Comparison of ENCODE assay signal across 23 cellular contexts in genomic region chr10:30354669-30355068, GRCh38. TPM values are rescaled to one million over a fixed set of nuclear protein-coding genes. Genes with fewer than 3 reads are reported as not detected.
DNase-seq lines count a peak whose midpoint lies in the region; ATAC-seq, FAIRE-seq and TF ChIP-seq lines count a peak whose summit lies in the region.
"Had no signal": no experiment of that assay in that cellular context is flagged by ENCODE, and none has a peak within 500 bp of the region (broad histone marks: within the 10 kb centered on the region; RNA-seq: fewer than 3 reads in every experiment).

No MANE protein-coding gene starts in this region.

- no peaks in the 10 kb centered on the region for H4K20me1 ChIP-seq in IMR-90 (ENCODE audit: insufficient read depth, low read length)
- no peaks in the 10 kb centered on the region for H4K20me1 ChIP-seq in K562 (replicated peaks; ENCODE audit: control insufficient read depth, insufficient read depth, low read length)
- H4K20me1 ChIP-seq in GM23248 (ENCODE audit: insufficient read depth) = no peaks in the 10 kb centered on the region
- H4K20me1 ChIP-seq: BLaER1 had no signal

- intact Hi-C loops in IMR-90 (cut with micrococcal nuclease) = no loop called here
- intact Hi-C loops in K562 (cut with micrococcal nuclease) = no loop called here

- no peak overlapping the region for H4K91ac ChIP-seq in IMR-90 (ENCODE audit: insufficient read depth, low read depth, low read length)

- no peak overlapping the region for H3K23ac ChIP-seq in IMR-90 (ENCODE audit: low read depth, low read length)

- H3K4me3 Mint-ChIP-seq in stimulated activated effector memory CD8-positive, alpha-beta T cell treated with anti-CD3 and anti-CD28 coated beads, Interleukin-12 subunit alpha, Interleukin-12 subunit beta, amount 100 ng/mL, for 72 hours = no peak overlapping the region
- H3K4me3 Mint-ChIP-seq: CD14-positive monocyte; CD4-positive, alpha-beta T cell; CD8-positive, alpha-beta T cell had no signal

- H3K9me3 Mint-ChIP-seq in stimulated activated effector memory CD8-positive, alpha-beta T cell treated with anti-CD3 and anti-CD28 coated beads, Interleukin-12 subunit alpha, Interleukin-12 subunit beta, amount 100 ng/mL, for 72 hours = no peaks in the 10 kb centered on the region
- H3K9me3 Mint-ChIP-seq: CD14-positive monocyte; CD4-positive, alpha-beta T cell; CD8-positive, alpha-beta T cell had no signal

- CTCF ChIA-PET in HEK293 (lab: Yijun Ruan, JAX) = interaction anchor here (0.7 kb wide), 1 partner anchor 8 kb away, joined by 3 read pairs; no protein-coding TSS in a partner anchor
- CTCF ChIA-PET in IMR-90 (lab: Yijun Ruan, JAX) = no interaction called here
- CTCF ChIA-PET in K562 (lab: Yijun Ruan, JAX; ENCODE audit: low intra/inter-chr PET ratio) = no interaction called here

- H3K9ac ChIP-seq in IMR-90 (ENCODE audit: low read depth, low read length) (no peak overlapping the region), K562 (ENCODE audit: insufficient read depth in 1 of 2, low read depth in 2 of 2, low read length in 2 of 2) (no peak overlapping the region), GM23248 (no peak overlapping the region)
- H3K9ac ChIP-seq: BLaER1 had no signal

- 0 out of 3 replicates have a peak overlapping the region, but pooled peaks have one; percentile 42 for H2BK15ac ChIP-seq in IMR-90 (ENCODE audit: low read depth, low read length)

- H2AK9ac ChIP-seq in IMR-90 (replicated peaks; ENCODE audit: low read depth, low read length, poor library complexity) = no peak overlapping the region

- no peak for DNase-seq in IMR-90
- no peak for DNase-seq in K562 (ENCODE audit: extremely low read depth in 1 of 4, low spot score in 3 of 4)
- no peak for DNase-seq in OCI-M2 (lab: John Stamatoyannopoulos, UW; ENCODE audit: unreplicated experiment)
- no peak for DNase-seq in GM23248
- DNase-seq in stimulated activated effector memory CD8-positive, alpha-beta T cell treated with anti-CD3 and anti-CD28 coated beads, Interleukin-12 subunit alpha, Interleukin-12 subunit beta, amount 100 ng/mL, for 72 hours (ENCODE audit: low spot score in 2 of 2) = no peak
- DNase-seq: 8988T; ACHN; BE2C; C1 segment of cervical spinal cord; Caco-2; Calu3; CD4-positive, alpha-beta T cell; CD8-positive, alpha-beta T cell; DMS79 treated with DMSO at 0.1 percent for 48 hours; GF-D8 had no signal

- TF ChIP-seq CTCF in HEK293 (tag by site-specific recombination; IDR thresholded peaks at IDR 0.05) (no peak), IMR-90 (conservative IDR thresholded peaks at IDR 0.05; ENCODE audit: low read depth, low read length) (no peak), K562 (IDR thresholded peaks at IDR 0.05 in 2 of 3, conservative IDR thresholded peaks at IDR 0.05 in 1 of 3; ENCODE audit: insufficient read depth in 2 of 3, low read depth in 1 of 3, low read length in 3 of 3) (no peak)

- no peak for TF ChIP-seq RAD21 in IMR-90 (IDR thresholded peaks at IDR 0.05; ENCODE audit: low read length)
- TF ChIP-seq RAD21 in K562 (CRISPR knock-in tag; conservative IDR thresholded peaks at IDR 0.05 in 1 of 2, IDR thresholded peaks at IDR 0.05 in 1 of 2) = no peak

- no peaks in the 10 kb centered on the region for H3K27me3 ChIP-seq in IMR-90 (ENCODE audit: control insufficient read depth, insufficient read depth, low read length)
- H3K27me3 ChIP-seq in K562 (ENCODE audit: control insufficient read depth in 2 of 2, insufficient read depth in 2 of 2, low read length in 2 of 2) = peaks cover 0 to 10% of the 10 kb centered on the region in 2 experiments; a peak in 1 of 5 replicates
- H3K27me3 ChIP-seq in GM23248 (replicated peaks; ENCODE audit: insufficient read depth) = no peaks in the 10 kb centered on the region
- H3K27me3 ChIP-seq: BE2C, BLaER1 had no signal

- no peak overlapping the region for H2BK120ac ChIP-seq in IMR-90 (ENCODE audit: low read depth, low read length)

- H3K56ac ChIP-seq in IMR-90 (ENCODE audit: extremely low read depth, insufficient read depth, low read length) = no peak overlapping the region

- no peaks in the 10 kb centered on the region for H3K9me2 ChIP-seq in GM23248 (ENCODE audit: insufficient read depth)

- H3K18ac ChIP-seq in IMR-90 (ENCODE audit: low read depth, low read length) = no peak overlapping the region

- ATAC-seq in IMR-90 (ENCODE audit: low read depth) = no peak
- ATAC-seq in K562 = no peak
- ATAC-seq in stimulated activated effector memory CD8-positive, alpha-beta T cell treated with anti-CD3 and anti-CD28 coated beads, Interleukin-12 subunit alpha, Interleukin-12 subunit beta, amount 100 ng/mL, for 72 hours = no peak
- ATAC-seq: CD8-positive, alpha-beta T cell had no signal

- 100% methylated on average over 2 of the region's 3 CpGs; no CpG with 5 or more reads in 1 of the 2 experiments for WGBS in IMR-90 (ENCODE audit: extremely low coverage in 2 of 2, insufficient read length in 1 of 2), 2 experiments
- 9% methylated on average over 3 of the region's 3 CpGs for WGBS in K562 (ENCODE audit: insufficient coverage, low coverage, missing lambda C conversion rate)
- WGBS in GM23248 (ENCODE audit: low coverage in 1 of 2, low lambda C conversion rate in 2 of 2, missing lambda C conversion rate in 2 of 2), 2 experiments = 72 to 73% methylated on average over 3 of the region's 3 CpGs

- dilution Hi-C loops in IMR-90 (cut with HindIII; ENCODE audit: low sequenced_read_pairs, unreplicated experiment) = no loop called here

- TF ChIP-seq POLR2A in IMR-90 (IDR thresholded peaks at IDR 0.05; ENCODE audit: low read depth, low read length) (no peak), K562 (conservative IDR thresholded peaks at IDR 0.05) (no peak)

- H2AK5ac ChIP-seq in IMR-90 (ENCODE audit: low read depth, low read length) = no peak overlapping the region

- no peak overlapping the region; the same call in 1 of the 2 replicates for H2BK20ac ChIP-seq in IMR-90 (ENCODE audit: low read depth, low read length)

- H3K36me3 Mint-ChIP-seq in stimulated activated effector memory CD8-positive, alpha-beta T cell treated with anti-CD3 and anti-CD28 coated beads, Interleukin-12 subunit alpha, Interleukin-12 subunit beta, amount 100 ng/mL, for 72 hours = no peaks in the 10 kb centered on the region
- H3K36me3 Mint-ChIP-seq: CD14-positive monocyte; CD8-positive, alpha-beta T cell had no signal

- no peak overlapping the region for H3K14ac ChIP-seq in IMR-90 (replicated peaks; ENCODE audit: low read depth, low read length)

- POLR2A ChIA-PET in HEK293 (lab: Yijun Ruan, JAX) (no interaction called here), IMR-90 (lab: Charles Lee; ENCODE audit: unreplicated experiment) (no interaction called here), K562 (lab: Yijun Ruan, JAX) (interaction anchor here (1.3 kb wide), 1 partner anchor 11 kb away, joined by 3 read pairs; no protein-coding TSS in a partner anchor)

- H3K79me1 ChIP-seq in IMR-90 (ENCODE audit: low read depth in 1 of 2, low read length in 2 of 2) = peaks cover 0 to 2% of the 10 kb centered on the region in 2 experiments; a peak in 1 of 4 replicates

- H3K4me1 ChIP-seq in HEK293 (ENCODE audit: control insufficient read depth, insufficient read depth, low read length) (no peaks in the 10 kb centered on the region), IMR-90 (ENCODE audit: control insufficient read depth, insufficient read depth, low read length) (peaks cover 8% of the 10 kb centered on the region), K562 (replicated peaks in 1 of 2; ENCODE audit: control insufficient read depth in 2 of 2, insufficient read depth in 2 of 2, low read length in 2 of 2) (peaks cover 4 to 11% of the 10 kb centered on the region in 2 experiments; a peak in 4 of 5 replicates), GM23248 (ENCODE audit: insufficient read depth) (peaks cover 20% of the 10 kb centered on the region)
- H3K4me1 ChIP-seq: BE2C, Caco-2 had no signal

- in situ Hi-C loops in IMR-90 (cut with MboI; ENCODE audit: low sequenced_read_pairs) (no loop called here), K562 (cut with MboI) (no loop called here), GM23248 (cut with MboI) (no loop called here)

- no peak overlapping the region for H3K4me3 ChIP-seq in HEK293 (ENCODE audit: low read depth, low read length)
- no peak overlapping the region for H3K4me3 ChIP-seq in IMR-90 (ENCODE audit: insufficient read depth, low read depth, low read length)
- no peak overlapping the region for H3K4me3 ChIP-seq in K562
- H3K4me3 ChIP-seq in GM23248 = no peak overlapping the region
- H3K4me3 ChIP-seq: BLaER1 had no signal

- H2BK5ac ChIP-seq in IMR-90 (ENCODE audit: low read depth, low read length, poor library complexity, severe bottlenecking) = no peak overlapping the region

- H2AFZ ChIP-seq in IMR-90 (replicated peaks; ENCODE audit: low read length, poor library complexity) (no peak overlapping the region), K562 (ENCODE audit: low read depth, low read length) (no peak overlapping the region), GM23248 (no peak overlapping the region)

- H3K9me1 ChIP-seq in IMR-90 (ENCODE audit: insufficient read depth, low read length) (peaks cover 7% of the 10 kb centered on the region), K562 (ENCODE audit: control insufficient read depth, insufficient read depth, low read length) (no peaks in the 10 kb centered on the region)

- H3K4me1 Mint-ChIP-seq in stimulated activated effector memory CD8-positive, alpha-beta T cell treated with anti-CD3 and anti-CD28 coated beads, Interleukin-12 subunit alpha, Interleukin-12 subunit beta, amount 100 ng/mL, for 72 hours = peaks cover 5% of the 10 kb centered on the region

- 0 out of 2 replicates have a peak overlapping the region, but pooled peaks have one; percentile 13 for H3K4ac ChIP-seq in IMR-90 (ENCODE audit: low read depth, low read length)

- H3K36me3 ChIP-seq in HEK293 (ENCODE audit: control insufficient read depth in 2 of 2, insufficient read depth in 1 of 2, low read length in 2 of 2) = no peaks in the 10 kb centered on the region
- H3K36me3 ChIP-seq in IMR-90 (ENCODE audit: control insufficient read depth, insufficient read depth, low read length) = no peaks in the 10 kb centered on the region
- H3K36me3 ChIP-seq in K562 (ENCODE audit: control insufficient read depth, insufficient read depth, low read length) = no peaks in the 10 kb centered on the region
- no peaks in the 10 kb centered on the region for H3K36me3 ChIP-seq in GM23248 (ENCODE audit: low read depth)
- H3K36me3 ChIP-seq: BE2C, BLaER1 had no signal

- no TSS peak for BruUV-seq in IMR-90 (replicated peaks; lab: Mats Ljungman, UMichigan)
- no TSS peak for BruUV-seq in K562 (replicated peaks; lab: Mats Ljungman, UMichigan)

- H3F3A ChIP-seq in GM23248 (ENCODE audit: insufficient read depth) = peaks cover 16% of the 10 kb centered on the region; the same call in 1 of the 2 replicates

- H3K4me2 ChIP-seq in IMR-90 (ENCODE audit: low read depth, low read length) (no peak overlapping the region), K562 (ENCODE audit: insufficient read depth, low read length) (no peak overlapping the region), GM23248 (ENCODE audit: unreplicated experiment) (no peak overlapping the region)
- H3K4me2 ChIP-seq: BLaER1 had no signal

- H3K27ac Mint-ChIP-seq in stimulated activated effector memory CD8-positive, alpha-beta T cell treated with anti-CD3 and anti-CD28 coated beads, Interleukin-12 subunit alpha, Interleukin-12 subunit beta, amount 100 ng/mL, for 72 hours = no peak overlapping the region
- H3K27ac Mint-ChIP-seq: CD4-positive, alpha-beta T cell; CD8-positive, alpha-beta T cell had no signal

- H4K8ac ChIP-seq in IMR-90 (ENCODE audit: low read depth in 2 of 2, low read length in 2 of 2) = no peak overlapping the region

- TF ChIP-seq EP300 in K562 (IDR thresholded peaks at IDR 0.05; ENCODE audit: low read length) = no peak

- no peak for FAIRE-seq in K562 (lab: Jason Lieb, UNC)
- FAIRE-seq: A204.1, D721Med, G401.6, GM12892, GM18507 had no signal

- H3K27ac ChIP-seq in HEK293 (ENCODE audit: extremely low read depth, low read depth, low read length) = no peak overlapping the region
- H3K27ac ChIP-seq in IMR-90 (ENCODE audit: insufficient read depth, low read length) = no peak overlapping the region
- H3K27ac ChIP-seq in K562 (ENCODE audit: extremely low read depth, low read depth, low read length) = no peak overlapping the region
- H3K27ac ChIP-seq in GM23248 = no peak overlapping the region
- H3K27ac ChIP-seq: BLaER1 had no signal

- no peak overlapping the region for H4K5ac ChIP-seq in IMR-90 (ENCODE audit: low read depth, low read length)

- H3K9me3 ChIP-seq in HEK293 (ENCODE audit: control insufficient read depth, insufficient read depth, low read depth, low read length) (no peaks in the 10 kb centered on the region), IMR-90 (ENCODE audit: control insufficient read depth, insufficient read depth, low read length) (no peaks in the 10 kb centered on the region), K562 (replicated peaks; ENCODE audit: control insufficient read depth, insufficient read depth, low read depth, low read length) (no peaks in the 10 kb centered on the region; the same call in 1 of the 2 replicates), GM23248 (ENCODE audit: low read depth) (no peaks in the 10 kb centered on the region)
- H3K9me3 ChIP-seq: BE2C, BLaER1, Caco-2 had no signal

- H3K79me2 ChIP-seq in K562 (ENCODE audit: control insufficient read depth, insufficient read depth, low read length) (no peaks in the 10 kb centered on the region), GM23248 (ENCODE audit: insufficient read depth) (no peaks in the 10 kb centered on the region)

RNA-seq across cellular contexts. Expression of gene MTPAP, which starts 5.6 kb away (rescaled TPM):
- total RNA-seq in IMR-90 (2012; rRNA removed) (21.0 and 23.3 TPM in 2 replicates), K562 (2014; rRNA removed) (11.8 and 12.0 TPM in 2 replicates), K562 (2014; rRNA removed; fragmentation: Illumina TruSeq; extraction: Trizol) (31.6 and 36.4 TPM in 2 replicates), K562 (2015; rRNA removed; fragmentation: Illumina TruSeq; extraction: Trizol) (20.6 and 22.6 TPM in 2 replicates), K562 (2021) (36.9 and 37.8 TPM in 2 replicates)
- polyA plus RNA-seq in IMR-90 (2012; rRNA removed) (5.2 and 7.8 TPM in 2 replicates), K562 (2011; rRNA removed) (20.0 and 21.8 TPM in 2 replicates), K562 (2014; fragmentation: Illumina TruSeq; extraction: Trizol) (26.9 and 28.9 TPM in 2 replicates), K562 (2014; fragmentation: Nextera tagmentation; extraction: Ambion mirVana) (10 to 100 TPM; 48.0 to 67.6 TPM), K562 (2014; rRNA removed) (15.1 and 16.2 TPM in 2 replicates), GM23248 (2016; fragmentation: Nextera tagmentation; extraction: Ambion mirVana) (25.1 and 28.9 TPM in 2 replicates)
- polyA plus RNA-seq in IMR-90 (2012; cell fraction: cytosol; rRNA removed) = 0.84 and 1.1 TPM in 2 replicates
- 1.1 and 8.7 TPM in 2 replicates for polyA plus RNA-seq in IMR-90 (2012; cell fraction: nucleus; rRNA removed; ENCODE audit: low replicate concordance)
- total RNA-seq in K562 (2011; cell fraction: chromatin; rRNA removed; ENCODE audit: low replicate concordance) = 36.5 and 101 TPM in 2 replicates
- total RNA-seq in K562 (2011; cell fraction: nucleolus; rRNA removed) = 15.0 and 17.2 TPM in 2 replicates
- 32.3 and 33.9 TPM in 2 replicates for total RNA-seq in K562 (2011; cell fraction: nucleoplasm; rRNA removed)
- polyA plus RNA-seq in K562 (2011; cell fraction: cytosol; rRNA removed) = 4.1 and 7.3 TPM in 2 replicates
- 10.9 and 17.6 TPM in 2 replicates for polyA plus RNA-seq in K562 (2011; cell fraction: nucleus; rRNA removed)
- 12.8 and 16.3 TPM in 2 replicates for polyA plus RNA-seq in K562 (2012)
- polyA minus RNA-seq in K562 (2011; rRNA and poly(A)+ RNA removed) = 19.8 and 28.5 TPM in 2 replicates
- polyA minus RNA-seq in K562 (2011; cell fraction: cytosol; rRNA and poly(A)+ RNA removed) = 6.2 and 11.0 TPM in 2 replicates
- polyA minus RNA-seq in K562 (2011; cell fraction: nucleus; rRNA and poly(A)+ RNA removed) = 5.7 and 19.2 TPM in 2 replicates
- total RNA-seq in GM23248 (2014; rRNA removed; shearing (Covaris generic)) = 8.9 and 15.6 TPM in 2 replicates
